Comparison of ENCODE assay signal across 12 cellular contexts in the genomic region with DNA sequence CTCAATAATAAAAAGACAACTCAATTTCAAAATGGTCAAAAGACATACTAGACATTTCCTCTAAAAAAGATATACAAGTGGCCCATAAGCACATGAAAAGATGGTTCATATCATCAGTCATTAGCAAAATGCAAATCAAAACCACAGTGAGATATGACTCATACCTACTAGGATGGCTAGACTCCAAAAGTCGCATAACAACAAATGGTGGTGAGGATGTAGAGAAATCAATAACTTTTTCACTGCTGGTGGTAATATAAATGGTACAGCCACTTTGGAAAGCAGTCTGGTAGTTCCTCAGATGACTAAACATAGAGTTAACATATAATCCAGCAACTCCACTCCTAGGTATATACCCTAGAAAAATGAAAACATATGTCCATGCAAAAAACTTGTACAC.
DNase-seq lines count a peak whose midpoint lies in the region; ATAC-seq lines count a peak whose summit lies in the region.
"Had no signal": no experiment of that assay in that cellular context is flagged by ENCODE, and none has a peak within 500 bp of the region (broad histone marks: within the 10 kb centered on the region; RNA-seq: fewer than 3 reads in every experiment).

No MANE protein-coding gene starts in this region.

- DNase-seq in HS-5 (ENCODE audit: low read depth), result peak; percentile 9
- peak; percentile 38 for DNase-seq in glomerular visceral epithelial cell (ENCODE audit: extremely low spot score)
- no peak for DNase-seq in DMS79 treated with DMSO at 0.1 percent for 48 hours (lab: John Stamatoyannopoulos, UW)
- DNase-seq in D341Med (ENCODE audit: low spot score), result no peak
- DNase-seq: activated T-cell treated with anti-CD3 and anti-CD28 coated beads, Interleukin-2, amount 50 U/mL, for 1 hour; C1 segment of cervical spinal cord; nucleus accumbens; substantia nigra had no signal

- ATAC-seq in GM19397 (IDR thresholded peaks at IDR 0.05; ENCODE audit: unreplicated experiment), result peak; percentile 57
- peak; percentile 54 for ATAC-seq in HG02870 (IDR thresholded peaks at IDR 0.05; ENCODE audit: unreplicated experiment)
- ATAC-seq in GM21526 (IDR thresholded peaks at IDR 0.05; ENCODE audit: low FRiP score, unreplicated experiment), result no peak
- ATAC-seq: activated CD4-positive, CD25-positive, alpha-beta regulatory T cell treated with anti-CD3 and anti-CD28 coated beads, Interleukin-2, amount 50 U/mL, for 24 hours had no signal

Comparison
In these comparisons a context has a peak if more than half of its experiments do, and no peak if none do; other contexts are left out.
1. DNase-seq: peak in HS-5 (single experiment) and glomerular visceral epithelial cell (single experiment); none in DMS79 treated with DMSO at 0.1 percent for 48 hours (single experiment) and D341Med (single experiment).